In genomic region chr17:76593964-76594363, GRCh38 we compare ENCODE assay signal across 31 cellular contexts. TPM values are rescaled to one million over a fixed set of nuclear protein-coding genes. Genes with fewer than 3 reads are reported as not detected.
DNase-seq lines count a peak whose midpoint lies in the region; ATAC-seq and TF ChIP-seq lines count a peak whose summit lies in the region.
"Had no signal": no experiment of that assay in that cellular context is flagged by ENCODE, and none has a peak within 500 bp of the region (broad histone marks: within the 10 kb centered on the region; RNA-seq: fewer than 3 reads in every experiment).

No MANE protein-coding gene starts in this region.

- H3K9me3 Mint-ChIP-seq in T-helper 2 cell treated with Interferon-gamma antibody and Interleukin-4, amounts not matched to agents 5 μg/mL and 100 μg/mL, for 36 hours, result no peaks in the 10 kb centered on the region
- no peaks in the 10 kb centered on the region for H3K9me3 Mint-ChIP-seq in activated naive CD4-positive, alpha-beta T cell treated with anti-CD3 and anti-CD28 coated beads for 36 hours
- H3K9me3 Mint-ChIP-seq: activated B cell treated with CpG ODN at 0.5 μM for 24 hours; activated T-cell treated with anti-CD3 and anti-CD28 coated beads, Interleukin-2, amount 50 U/mL, for 4 hours; effector memory CD8-positive, alpha-beta T cell; HFFc6; T-cell had no signal

- H3K79me1 ChIP-seq in trophoblast cell (ENCODE audit: low read length), result peaks cover under 1% of the 10 kb centered on the region

- no peak overlapping the region for H2BK5ac ChIP-seq in trophoblast cell (ENCODE audit: low read depth, low read length, poor library complexity)

- ATAC-seq in GM21515 (IDR thresholded peaks at IDR 0.05; ENCODE audit: unreplicated experiment), result no peak
- ATAC-seq: activated T-cell treated with anti-CD3 and anti-CD28 coated beads, Interleukin-2, amount 50 U/mL, for 4 hours; effector memory CD8-positive, alpha-beta T cell; naive thymus-derived CD4-positive, alpha-beta T cell; T-cell had no signal

- CTCF ChIA-PET in HEK293 (lab: Yijun Ruan, JAX), result interaction anchor here (0.6 to 2.9 kb wide), 7 partner anchors 19 to 87 kb away, joined by 3 to 13 read pairs (median 6); no protein-coding TSS in a partner anchor
- CTCF ChIA-PET in activated naive CD4-positive, alpha-beta T cell treated with anti-CD3 and anti-CD28 coated beads for 36 hours (lab: Charles Lee), result interaction anchor here (0.6 kb wide), 1 partner anchor 71 kb away, joined by 3 read pairs; no protein-coding TSS in a partner anchor

- H3K36me3 Mint-ChIP-seq in T-helper 2 cell treated with Interferon-gamma antibody and Interleukin-4, amounts not matched to agents 5 μg/mL and 100 μg/mL, for 36 hours (ENCODE audit: low read depth), result no peaks in the 10 kb centered on the region
- peaks cover 2% of the 10 kb centered on the region for H3K36me3 Mint-ChIP-seq in activated naive CD4-positive, alpha-beta T cell treated with anti-CD3 and anti-CD28 coated beads for 36 hours (ENCODE audit: low read depth)
- H3K36me3 Mint-ChIP-seq: T-cell had no signal

- no peak overlapping the region for H3K4ac ChIP-seq in trophoblast cell (ENCODE audit: low read depth, low read length)

- POLR2A ChIA-PET in HEK293 (lab: Yijun Ruan, JAX), result interaction anchor here (1.0 kb wide), 1 partner anchor 10 kb away, joined by 3 read pairs; no protein-coding TSS in a partner anchor

- WGBS in trophoblast cell (ENCODE audit: extremely low coverage, insufficient coverage, insufficient read length), result no CpG with 5 or more reads among the region's 4 CpGs

- DNase-seq in T-helper 2 cell treated with Interferon-gamma antibody and Interleukin-4, amounts not matched to agents 5 μg/mL and 100 μg/mL, for 36 hours (ENCODE audit: low spot score), result no peak
- no peak for DNase-seq in T-helper 2 cell
- no peak for DNase-seq in WERI-Rb-1
- no peak for DNase-seq in trophoblast cell
- DNase-seq in pons (ENCODE audit: low spot score), result no peak
- no peak for DNase-seq in activated naive CD4-positive, alpha-beta T cell treated with anti-CD3 and anti-CD28 coated beads for 36 hours
- DNase-seq: activated B cell treated with CpG ODN at 0.5 μM for 24 hours; activated CD4-positive, alpha-beta T cell treated with anti-CD3 and anti-CD28 coated beads, Interleukin-2, amount 50 U/mL, for 1 hour; activated naive CD4-positive, alpha-beta T cell; activated T-cell treated with anti-CD3 and anti-CD28 coated beads, Interleukin-2, amount 50 U/mL, for 4 hours; central memory CD4-positive, alpha-beta T cell; cortex of kidney; effector memory CD8-positive, alpha-beta T cell; erythroblast; head of caudate nucleus; naive thymus-derived CD4-positive, alpha-beta T cell; NCI-H226; NCI-H526 treated with DMSO at 0.1 percent for 48 hours; sigmoid colon; SJCRH30; stimulated activated CD4-positive, alpha-beta T cell treated with anti-CD3 and anti-CD28 coated beads, Interleukin-12 subunit alpha, Interleukin-12 subunit beta, amount 100 ng/mL, for 4 hours; stimulated activated CD4-positive, alpha-beta T cell treated with anti-CD3 and anti-CD28 coated beads, Interleukin-4, amount 100 ng/mL, for 24 hours; T-cell; tibial artery had no signal

- H3K4me1 ChIP-seq in HEK293 (ENCODE audit: control insufficient read depth, insufficient read depth, low read length) (peaks cover 6% of the 10 kb centered on the region; the same call in 1 of the 2 replicates), trophoblast cell (ENCODE audit: control insufficient read depth in 1 of 2, insufficient read depth in 2 of 2, low read length in 2 of 2) (no peaks in the 10 kb centered on the region)
- H3K4me1 ChIP-seq: sigmoid colon, SJCRH30, tibial artery had no signal

- intact Hi-C loops in activated naive CD4-positive, alpha-beta T cell treated with anti-CD3 and anti-CD28 coated beads for 36 hours (cut with micrococcal nuclease), result no loop called here

- H2AK5ac ChIP-seq in trophoblast cell (ENCODE audit: low read length), result no peak overlapping the region

- H3K27me3 ChIP-seq in WERI-Rb-1 (ENCODE audit: insufficient read depth, low read depth, severe bottlenecking) (no peaks in the 10 kb centered on the region), trophoblast cell (ENCODE audit: insufficient read depth, low read length) (no peaks in the 10 kb centered on the region)
- H3K27me3 ChIP-seq: neutrophil had no signal

- no peak overlapping the region for H3K18ac ChIP-seq in trophoblast cell (ENCODE audit: low read length)

- H3K14ac ChIP-seq in trophoblast cell (ENCODE audit: low read length), result no peak overlapping the region

- H4K12ac ChIP-seq in trophoblast cell (ENCODE audit: low read depth, low read length), result no peak overlapping the region

- no peak overlapping the region for H2BK120ac ChIP-seq in trophoblast cell (ENCODE audit: insufficient read depth, low read length, poor library complexity)

- H3K27me3 Mint-ChIP-seq in T-helper 2 cell treated with Interferon-gamma antibody and Interleukin-4, amounts not matched to agents 5 μg/mL and 100 μg/mL, for 36 hours (ENCODE audit: low read depth), result peaks cover 25% of the 10 kb centered on the region
- H3K27me3 Mint-ChIP-seq in activated naive CD4-positive, alpha-beta T cell treated with anti-CD3 and anti-CD28 coated beads for 36 hours (ENCODE audit: low read depth), result peaks cover 7% of the 10 kb centered on the region

- TF ChIP-seq CTCF in HEK293 (tag by site-specific recombination; IDR thresholded peaks at IDR 0.05), result peak; percentile 46; the same call in 1 of the 2 replicates
- peak; percentile 38 for TF ChIP-seq CTCF in WERI-Rb-1 (IDR thresholded peaks at IDR 0.05; ENCODE audit: low read depth, low read length)

- peak overlapping the region; percentile 33 for H4K8ac ChIP-seq in trophoblast cell (ENCODE audit: low read depth, low read length)

- no peaks in the 10 kb centered on the region for H3K36me3 ChIP-seq in HEK293 (ENCODE audit: control insufficient read depth in 2 of 2, insufficient read depth in 1 of 2, low read length in 2 of 2)
- H3K36me3 ChIP-seq in WERI-Rb-1, result no peaks in the 10 kb centered on the region
- no peaks in the 10 kb centered on the region for H3K36me3 ChIP-seq in trophoblast cell (ENCODE audit: control insufficient read depth in 1 of 2, insufficient read depth in 2 of 2, low read length in 2 of 2)
- H3K36me3 ChIP-seq: neutrophil, sigmoid colon, SJCRH30, tibial artery had no signal

- H3K9ac ChIP-seq in trophoblast cell (ENCODE audit: low read length), result no peak overlapping the region

- H3K27ac ChIP-seq in HEK293 (ENCODE audit: extremely low read depth, low read depth, low read length) (no peak overlapping the region), WERI-Rb-1 (no peak overlapping the region; the same call in 1 of the 2 replicates), trophoblast cell (ENCODE audit: low read depth, low read length) (no peak overlapping the region)
- H3K27ac ChIP-seq: neutrophil, sigmoid colon, SJCRH30, tibial artery had no signal

- H3K79me2 ChIP-seq in trophoblast cell (ENCODE audit: control insufficient read depth, insufficient read depth, low read length, poor library complexity), result no peaks in the 10 kb centered on the region

- H3K4me1 Mint-ChIP-seq in T-helper 2 cell treated with Interferon-gamma antibody and Interleukin-4, amounts not matched to agents 5 μg/mL and 100 μg/mL, for 36 hours (ENCODE audit: low read depth), result peaks cover 6% of the 10 kb centered on the region
- no peaks in the 10 kb centered on the region for H3K4me1 Mint-ChIP-seq in activated naive CD4-positive, alpha-beta T cell treated with anti-CD3 and anti-CD28 coated beads for 36 hours (ENCODE audit: low read depth)
- H3K4me1 Mint-ChIP-seq: activated B cell treated with CpG ODN at 0.5 μM for 24 hours, T-cell had no signal

- no peak overlapping the region for H3K4me2 ChIP-seq in trophoblast cell (ENCODE audit: low read length)

- H4K91ac ChIP-seq in trophoblast cell (ENCODE audit: low read depth, low read length), result no peak overlapping the region

- no peak overlapping the region for H2AFZ ChIP-seq in trophoblast cell (ENCODE audit: insufficient read depth, low read length, poor library complexity)

- H3K27ac Mint-ChIP-seq in T-helper 2 cell treated with Interferon-gamma antibody and Interleukin-4, amounts not matched to agents 5 μg/mL and 100 μg/mL, for 36 hours, result peak overlapping the region; percentile 2
- no peak overlapping the region for H3K27ac Mint-ChIP-seq in activated naive CD4-positive, alpha-beta T cell treated with anti-CD3 and anti-CD28 coated beads for 36 hours
- H3K27ac Mint-ChIP-seq: activated B cell treated with CpG ODN at 0.5 μM for 24 hours; effector memory CD8-positive, alpha-beta T cell; HFFc6; naive thymus-derived CD4-positive, alpha-beta T cell; progenitor cell of endocrine pancreas; T-cell had no signal

- H3K4me3 ChIP-seq in HEK293 (ENCODE audit: low read depth, low read length), result no peak overlapping the region
- no peak overlapping the region for H3K4me3 ChIP-seq in WERI-Rb-1 (ENCODE audit: low read depth, low read length)
- H3K4me3 ChIP-seq in trophoblast cell (ENCODE audit: low read depth, low read length), result no peak overlapping the region
- H3K4me3 ChIP-seq: sigmoid colon, SJCRH30, tibial artery had no signal

- no peak overlapping the region for H2BK12ac ChIP-seq in trophoblast cell (ENCODE audit: low read length)

- H3K4me3 Mint-ChIP-seq in T-helper 2 cell treated with Interferon-gamma antibody and Interleukin-4, amounts not matched to agents 5 μg/mL and 100 μg/mL, for 36 hours, result no peak overlapping the region
- H3K4me3 Mint-ChIP-seq in activated naive CD4-positive, alpha-beta T cell treated with anti-CD3 and anti-CD28 coated beads for 36 hours, result no peak overlapping the region
- H3K4me3 Mint-ChIP-seq: activated B cell treated with CpG ODN at 0.5 μM for 24 hours; activated T-cell treated with anti-CD3 and anti-CD28 coated beads, Interleukin-2, amount 50 U/mL, for 4 hours; effector memory CD8-positive, alpha-beta T cell; HFFc6; naive thymus-derived CD4-positive, alpha-beta T cell; T-cell had no signal

- H3K9me3 ChIP-seq in HEK293 (ENCODE audit: control insufficient read depth, insufficient read depth, low read depth, low read length), result no peaks in the 10 kb centered on the region
- peaks cover 3% of the 10 kb centered on the region for H3K9me3 ChIP-seq in WERI-Rb-1 (ENCODE audit: severe bottlenecking)
- no peaks in the 10 kb centered on the region for H3K9me3 ChIP-seq in trophoblast cell (ENCODE audit: insufficient read depth, low read depth, low read length)
- H3K9me3 ChIP-seq: neutrophil, sigmoid colon, SJCRH30, tibial artery had no signal

- H3K23ac ChIP-seq in trophoblast cell (ENCODE audit: low read length), result no peak overlapping the region

TF ChIP-seq in HEK293, 187 proteins besides CTCF, POLR2A, EP300 and RAD21 (continues in another document):
- 0 out of 2 replicates have a peak, but pooled peaks have one; percentile 4 for TF ChIP-seq ZNF394 (tag by site-specific recombination; IDR thresholded peaks at IDR 0.05; ENCODE audit: borderline replicate concordance)

RNA-seq across cellular contexts. Expression of gene ST6GALNAC2, which starts 8.3 kb away (rescaled TPM):
- polyA plus RNA-seq in trophoblast cell (2013), result 19.9 and 21.5 TPM in 2 replicates
- not detected for total RNA-seq in activated naive CD4-positive, alpha-beta T cell treated with anti-CD3 and anti-CD28 coated beads for 36 hours
- total RNA-seq: activated B cell treated with CpG ODN at 0.5 μM for 24 hours; activated T-cell treated with anti-CD3 and anti-CD28 coated beads, Interleukin-2, amount 50 U/mL, for 4 hours; IMR-90; SJCRH30 had no signal
- polyA plus RNA-seq: naive thymus-derived CD4-positive, alpha-beta T cell had no signal

RNA-seq across cellular contexts. Expression of gene ST6GALNAC1, which starts 49.6 kb away (rescaled TPM):
- 0.53 TPM in 2 replicates for polyA plus RNA-seq in trophoblast cell (2013)
- total RNA-seq in activated naive CD4-positive, alpha-beta T cell treated with anti-CD3 and anti-CD28 coated beads for 36 hours, result 1 to 10 TPM; 1.1 to 1.3 TPM
- total RNA-seq: activated B cell treated with CpG ODN at 0.5 μM for 24 hours, HFFc6, IMR-90, SJCRH30 had no signal
- polyA plus RNA-seq: BJ, IMR-90 had no signal

RNA-seq across cellular contexts. Expression of gene PRCD, which starts 54.1 kb away (rescaled TPM):
- polyA plus RNA-seq in trophoblast cell (2013), result 0.23 and 0.50 TPM in 2 replicates
- not detected for total RNA-seq in activated naive CD4-positive, alpha-beta T cell treated with anti-CD3 and anti-CD28 coated beads for 36 hours
- total RNA-seq: activated T-cell treated with anti-CD3 and anti-CD28 coated beads, Interleukin-2, amount 50 U/mL, for 4 hours; HFFc6; IMR-90; naive thymus-derived CD4-positive, alpha-beta T cell had no signal

RNA-seq across cellular contexts. Expression of gene CYGB, which starts 56.5 kb away (rescaled TPM):
- polyA plus RNA-seq in trophoblast cell (2013), result 5.7 and 6.8 TPM in 2 replicates
- not detected for total RNA-seq in activated naive CD4-positive, alpha-beta T cell treated with anti-CD3 and anti-CD28 coated beads for 36 hours
- total RNA-seq: activated T-cell treated with anti-CD3 and anti-CD28 coated beads, Interleukin-2, amount 50 U/mL, for 4 hours; naive thymus-derived CD4-positive, alpha-beta T cell; SJCRH30 had no signal
